In the genomic region with DNA sequence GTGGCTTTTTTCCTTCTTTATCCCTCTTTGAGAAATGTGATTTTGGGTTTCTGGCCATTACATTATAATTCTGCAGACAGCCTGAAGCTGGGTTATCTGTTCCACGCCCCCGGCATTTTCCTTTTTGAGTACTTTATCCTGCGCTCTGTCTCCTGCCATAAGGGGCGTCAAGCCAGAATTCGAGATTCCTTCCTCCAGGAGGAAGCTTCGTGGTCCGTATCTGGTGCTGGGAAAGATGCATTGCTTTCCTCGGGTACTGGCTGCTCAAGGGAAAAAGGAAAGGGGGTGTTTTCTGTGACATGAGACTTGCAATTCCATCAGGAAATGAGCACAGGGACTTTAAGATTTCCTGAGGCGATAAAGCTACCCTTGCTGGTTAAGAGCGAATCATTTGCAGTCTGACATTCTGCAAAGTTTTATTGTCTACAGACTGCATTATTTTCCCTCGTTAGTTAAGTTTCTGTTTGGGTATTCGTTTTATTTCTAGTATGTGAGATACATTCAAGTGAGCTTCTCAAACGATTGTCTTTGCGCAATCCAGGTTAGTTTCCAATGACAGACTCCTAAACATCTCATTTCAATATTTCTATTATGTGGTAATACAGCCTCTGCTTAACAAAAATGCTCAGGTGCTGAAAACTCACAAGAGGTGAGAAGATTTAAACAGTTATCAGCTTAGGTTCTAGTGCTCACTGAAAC, we compare ENCODE assay signal across 8 cellular contexts. TPM values are rescaled to one million over a fixed set of nuclear protein-coding genes. Genes with fewer than 3 reads are reported as not detected.
DNase-seq lines count a peak whose midpoint lies in the region; ATAC-seq and TF ChIP-seq lines count a peak whose summit lies in the region.

No MANE protein-coding gene starts in this region.

- no peak overlapping the region for H3K27ac ChIP-seq in muscle layer of duodenum (ENCODE audit: low read length)

- DNase-seq in D341Med (ENCODE audit: low spot score) = peak; percentile 54
- DNase-seq in SK-N-DZ (ENCODE audit: low spot score) = peak; percentile 60
- DNase-seq in erythroblast (lab: John Stamatoyannopoulos, UW) = peak; percentile 25 to 45
- no peak for DNase-seq in DMS153 treated with DMSO at 0.1 percent for 48 hours (lab: John Stamatoyannopoulos, UW; ENCODE audit: unreplicated experiment)
- no peak for DNase-seq in globus pallidus (ENCODE audit: low spot score)

- peak overlapping the region; percentile 67 to 96 for H3K4me3 ChIP-seq in muscle layer of duodenum (ENCODE audit: low read depth in 1 of 2, low read length in 2 of 2)

- H3K36me3 ChIP-seq in muscle layer of duodenum (ENCODE audit: control insufficient read depth in 1 of 2, insufficient read depth in 2 of 2, low read length in 2 of 2) = no peaks in the 10 kb centered on the region

- no peaks in the 10 kb centered on the region for H3K27me3 ChIP-seq in muscle layer of duodenum (ENCODE audit: low read depth, low read length)

- no peak for TF ChIP-seq POLR2A in erythroblast (IDR thresholded peaks at IDR 0.05; ENCODE audit: low read length)

- H3K4me1 ChIP-seq in muscle layer of duodenum (ENCODE audit: control insufficient read depth in 1 of 2, insufficient read depth in 2 of 2, low read length in 2 of 2) = peaks cover 0 to 14% of the 10 kb centered on the region in 2 donors

- ATAC-seq in HG02642 (IDR thresholded peaks at IDR 0.05; ENCODE audit: poor library complexity, unreplicated experiment) (peak; percentile 13), HG03469 (IDR thresholded peaks at IDR 0.05; ENCODE audit: unreplicated experiment) (no peak)

- H3K9me3 ChIP-seq in muscle layer of duodenum (ENCODE audit: control insufficient read depth in 1 of 2, low read length in 2 of 2) = no peaks in the 10 kb centered on the region

RNA-seq across cellular contexts. Expression of a gene that starts 0.7 kb away (rescaled TPM):
- polyA plus RNA-seq in SK-N-DZ (2014; cell fraction: cytosol; rRNA removed) = 2.6 and 2.7 TPM in 2 replicates
- polyA plus RNA-seq in SK-N-DZ (2014; cell fraction: nucleus; rRNA removed) = 1.8 and 3.1 TPM in 2 replicates

RNA-seq across cellular contexts. Expression of a gene that starts 37.6 kb away (rescaled TPM):
- polyA plus RNA-seq in SK-N-DZ (2014; cell fraction: cytosol; rRNA removed) = 3.8 and 4.1 TPM in 2 replicates
- 3.7 and 6.5 TPM in 2 replicates for polyA plus RNA-seq in SK-N-DZ (2014; cell fraction: nucleus; rRNA removed)

RNA-seq across cellular contexts. Expression of a gene that starts 38.6 kb away (rescaled TPM):
- 25.5 and 27.8 TPM in 2 replicates for polyA plus RNA-seq in SK-N-DZ (2014; cell fraction: cytosol; rRNA removed)
- 36.4 and 47.0 TPM in 2 replicates for polyA plus RNA-seq in SK-N-DZ (2014; cell fraction: nucleus; rRNA removed)

Comparison
In these comparisons a context has a peak if more than half of its experiments do, and no peak if none do; other contexts are left out.
1. DNase-seq: peak in D341Med (single experiment), SK-N-DZ (single experiment) and erythroblast (2 of 2); none in DMS153 treated with DMSO at 0.1 percent for 48 hours (single experiment) and globus pallidus (single experiment).